In genomic region chr12:74111688-74112360, GRCh38 we compare ENCODE assay signal across 9 cellular contexts.
A peak's percentile ranks its signal among the peaks of the same experiment; 100 is the strongest.
DNase-seq lines count a peak whose midpoint lies in the region; ATAC-seq and TF ChIP-seq lines count a peak whose summit lies in the region.
"Had no signal": no experiment of that assay in that cellular context is flagged by ENCODE, and none has a peak within 500 bp of the region (broad histone marks: within the 10 kb centered on the region; RNA-seq: fewer than 3 reads in every experiment).

No MANE protein-coding gene starts in this region.

- CTCF ChIA-PET in naive thymus-derived CD4-positive, alpha-beta T cell (lab: Charles Lee) = no interaction called here

- no peaks in the 10 kb centered on the region for H3K27me3 Mint-ChIP-seq in activated naive CD8-positive, alpha-beta T cell treated with anti-CD3 and anti-CD28 coated beads, Interleukin-2, amount 50 U/mL, for 24 hours
- no peaks in the 10 kb centered on the region for H3K27me3 Mint-ChIP-seq in activated naive CD8-positive, alpha-beta T cell treated with anti-CD3 and anti-CD28 coated beads for 36 hours
- no peaks in the 10 kb centered on the region for H3K27me3 Mint-ChIP-seq in naive thymus-derived CD4-positive, alpha-beta T cell

- H3K4me1 Mint-ChIP-seq in activated naive CD8-positive, alpha-beta T cell treated with anti-CD3 and anti-CD28 coated beads, Interleukin-2, amount 50 U/mL, for 24 hours = no peaks in the 10 kb centered on the region
- no peaks in the 10 kb centered on the region for H3K4me1 Mint-ChIP-seq in activated naive CD8-positive, alpha-beta T cell treated with anti-CD3 and anti-CD28 coated beads for 36 hours
- no peaks in the 10 kb centered on the region for H3K4me1 Mint-ChIP-seq in naive thymus-derived CD4-positive, alpha-beta T cell

- H3K9me3 ChIP-seq in naive thymus-derived CD4-positive, alpha-beta T cell (ENCODE audit: control insufficient read depth in 2 of 3, low read length in 3 of 3) = no peaks in the 10 kb centered on the region

- peak; percentile 46 for ATAC-seq in activated naive CD8-positive, alpha-beta T cell treated with anti-CD3 and anti-CD28 coated beads, Interleukin-2, amount 50 U/mL, for 24 hours
- ATAC-seq in naive thymus-derived CD4-positive, alpha-beta T cell = no peak
- ATAC-seq in GM19397 (IDR thresholded peaks at IDR 0.05; ENCODE audit: unreplicated experiment) = no peak

- intact Hi-C loops in naive thymus-derived CD4-positive, alpha-beta T cell (cut with micrococcal nuclease) = no loop called here

- no peaks in the 10 kb centered on the region for H3K9me3 Mint-ChIP-seq in activated naive CD8-positive, alpha-beta T cell treated with anti-CD3 and anti-CD28 coated beads, Interleukin-2, amount 50 U/mL, for 24 hours
- peaks cover 2% of the 10 kb centered on the region for H3K9me3 Mint-ChIP-seq in activated naive CD8-positive, alpha-beta T cell treated with anti-CD3 and anti-CD28 coated beads for 36 hours
- H3K9me3 Mint-ChIP-seq in naive thymus-derived CD4-positive, alpha-beta T cell = peaks cover 0 to 9% (median 0%) of the 10 kb centered on the region in 11 donors

- H3K36me3 ChIP-seq in naive thymus-derived CD4-positive, alpha-beta T cell (ENCODE audit: control insufficient read depth in 2 of 3, insufficient read depth in 3 of 3, low read length in 3 of 3) = no peaks in the 10 kb centered on the region

- peak; percentile 4 for DNase-seq in activated naive CD8-positive, alpha-beta T cell treated with anti-CD3 and anti-CD28 coated beads, Interleukin-2, amount 50 U/mL, for 24 hours
- DNase-seq in activated naive CD8-positive, alpha-beta T cell treated with anti-CD3 and anti-CD28 coated beads for 36 hours = no peak
- DNase-seq in NCI-H1694 (lab: John Stamatoyannopoulos, UW) (peak; percentile 7), erythroblast (lab: John Stamatoyannopoulos, UW) (peak; percentile 5 to 31), substantia nigra (lab: John Stamatoyannopoulos, UW) (peak in 25 of 49 donors; percentile 3 to 56 (median 17)), NCI-H1092 treated with DMSO at 0.1 percent for 48 hours (lab: John Stamatoyannopoulos, UW) (no peak)
- DNase-seq in naive thymus-derived CD4-positive, alpha-beta T cell = no peak
- DNase-seq: DMS79 treated with DMSO at 0.1 percent for 48 hours had no signal

- TF ChIP-seq POLR2A in erythroblast (IDR thresholded peaks at IDR 0.05; ENCODE audit: low read length) = no peak

- H3K4me3 Mint-ChIP-seq in activated naive CD8-positive, alpha-beta T cell treated with anti-CD3 and anti-CD28 coated beads, Interleukin-2, amount 50 U/mL, for 24 hours = no peak overlapping the region
- H3K4me3 Mint-ChIP-seq in activated naive CD8-positive, alpha-beta T cell treated with anti-CD3 and anti-CD28 coated beads for 36 hours = no peak overlapping the region
- H3K4me3 Mint-ChIP-seq in naive thymus-derived CD4-positive, alpha-beta T cell = no peak overlapping the region

- POLR2A ChIA-PET in naive thymus-derived CD4-positive, alpha-beta T cell (lab: Charles Lee) = no interaction called here

- no peak overlapping the region for H3K4me3 ChIP-seq in naive thymus-derived CD4-positive, alpha-beta T cell (ENCODE audit: low read length)

- no peaks in the 10 kb centered on the region for H3K36me3 Mint-ChIP-seq in activated naive CD8-positive, alpha-beta T cell treated with anti-CD3 and anti-CD28 coated beads, Interleukin-2, amount 50 U/mL, for 24 hours (ENCODE audit: low read depth)
- H3K36me3 Mint-ChIP-seq in activated naive CD8-positive, alpha-beta T cell treated with anti-CD3 and anti-CD28 coated beads for 36 hours = no peaks in the 10 kb centered on the region
- H3K36me3 Mint-ChIP-seq in naive thymus-derived CD4-positive, alpha-beta T cell = no peaks in the 10 kb centered on the region

- no peak overlapping the region for H3K27ac Mint-ChIP-seq in activated naive CD8-positive, alpha-beta T cell treated with anti-CD3 and anti-CD28 coated beads, Interleukin-2, amount 50 U/mL, for 24 hours
- no peak overlapping the region for H3K27ac Mint-ChIP-seq in activated naive CD8-positive, alpha-beta T cell treated with anti-CD3 and anti-CD28 coated beads for 36 hours
- no peak overlapping the region for H3K27ac Mint-ChIP-seq in naive thymus-derived CD4-positive, alpha-beta T cell

- no peaks in the 10 kb centered on the region for H3K27me3 ChIP-seq in naive thymus-derived CD4-positive, alpha-beta T cell (ENCODE audit: control insufficient read depth in 2 of 2, insufficient read depth in 2 of 2, low read length in 2 of 2)

- no peak overlapping the region for H3K27ac ChIP-seq in substantia nigra (ENCODE audit: low read depth, low read length, poor library complexity, severe bottlenecking)
- H3K27ac ChIP-seq in naive thymus-derived CD4-positive, alpha-beta T cell (ENCODE audit: low read depth, low read length) = no peak overlapping the region

- H3K4me1 ChIP-seq in naive thymus-derived CD4-positive, alpha-beta T cell (ENCODE audit: control insufficient read depth in 2 of 2, insufficient read depth in 2 of 2, low read length in 2 of 2) = no peaks in the 10 kb centered on the region

Comparison
In these comparisons a context has a peak if more than half of its experiments do, and no peak if none do; other contexts are left out.
1. DNase-seq: peak in activated naive CD8-positive, alpha-beta T cell treated with anti-CD3 and anti-CD28 coated beads, Interleukin-2, amount 50 U/mL, for 24 hours (single experiment), NCI-H1694 (single experiment), erythroblast (2 of 2) and substantia nigra (25 of 49); none in activated naive CD8-positive, alpha-beta T cell treated with anti-CD3 and anti-CD28 coated beads for 36 hours (single experiment), naive thymus-derived CD4-positive, alpha-beta T cell (0 of 9) and NCI-H1092 treated with DMSO at 0.1 percent for 48 hours (single experiment).